Comparison of ENCODE assay signal across 21 cellular contexts in genomic region chr10:119308556-119309422, GRCh38.
DNase-seq lines count a peak whose midpoint lies in the region; ATAC-seq, FAIRE-seq and TF ChIP-seq lines count a peak whose summit lies in the region.
"Had no signal": no experiment of that assay in that cellular context is flagged by ENCODE, and none has a peak within 500 bp of the region (broad histone marks: within the 10 kb centered on the region; RNA-seq: fewer than 3 reads in every experiment).

No MANE protein-coding gene starts in this region.

- TF ChIP-seq CTCF in IMR-90 (conservative IDR thresholded peaks at IDR 0.05; ENCODE audit: low read depth, low read length): no peak
- TF ChIP-seq CTCF in SU-DHL-6 (IDR thresholded peaks at IDR 0.05; ENCODE audit: insufficient read depth, low read length, poor library complexity, severe bottlenecking): no peak
- no peak for TF ChIP-seq CTCF in kidney (IDR thresholded peaks at IDR 0.05; ENCODE audit: borderline replicate concordance, extremely low read depth, insufficient read depth)

- peaks cover 43% of the 10 kb centered on the region for H3K4me1 Mint-ChIP-seq in T-helper 17 cell
- H3K4me1 Mint-ChIP-seq: GM23338 had no signal

- intact Hi-C loops in IMR-90 (cut with micrococcal nuclease): no loop called here
- intact Hi-C loops in kidney (cut with DNase I): no loop called here

- H3K9ac ChIP-seq in IMR-90 (ENCODE audit: low read depth, low read length) (no peak overlapping the region), SU-DHL-6 (ENCODE audit: low read length) (peak overlapping the region; percentile 41), kidney (ENCODE audit: low read length in 2 of 2) (no peak overlapping the region), stomach smooth muscle (ENCODE audit: low read length in 2 of 2) (no peak overlapping the region)

- no peak overlapping the region for H3K4me3 Mint-ChIP-seq in T-helper 17 cell
- H3K4me3 Mint-ChIP-seq: activated CD8-positive, alpha-beta T cell treated with anti-CD3 and anti-CD28 coated beads for 36 hours; central memory CD8-positive, alpha-beta T cell; GM23338; T-helper 2 cell treated with Interferon-gamma antibody and Interleukin-4, amounts not matched to agents 5 μg/mL and 100 μg/mL, for 36 hours had no signal

- H4K20me1 ChIP-seq in IMR-90 (ENCODE audit: insufficient read depth, low read length): peaks cover 99% of the 10 kb centered on the region
- no peaks in the 10 kb centered on the region; the same call in 1 of the 2 replicates for H4K20me1 ChIP-seq in SU-DHL-6 (ENCODE audit: low read depth, low read length)

- H3K4ac ChIP-seq in IMR-90 (ENCODE audit: low read depth, low read length): 0 out of 2 replicates have a peak overlapping the region, but pooled peaks have one; percentile 24

- H3K23ac ChIP-seq in IMR-90 (ENCODE audit: low read depth, low read length): no peak overlapping the region

- no peak for TF ChIP-seq RAD21 in IMR-90 (IDR thresholded peaks at IDR 0.05; ENCODE audit: low read length)

- H4K8ac ChIP-seq in IMR-90 (ENCODE audit: low read depth in 2 of 2, low read length in 2 of 2): no peak overlapping the region

- no peak for FAIRE-seq in kidney (lab: Jason Lieb, UNC)

- dilution Hi-C loops in IMR-90 (cut with HindIII; ENCODE audit: low sequenced_read_pairs, unreplicated experiment): no loop called here

- no peak overlapping the region for H3K18ac ChIP-seq in IMR-90 (ENCODE audit: low read depth, low read length)

- peaks cover 41% of the 10 kb centered on the region for H3K9me1 ChIP-seq in IMR-90 (ENCODE audit: insufficient read depth, low read length)

- no peak overlapping the region for H3K4me3 ChIP-seq in IMR-90 (ENCODE audit: insufficient read depth, low read depth, low read length)
- H3K4me3 ChIP-seq in SU-DHL-6 (ENCODE audit: insufficient read depth, low read length, poor library complexity, severe bottlenecking): no peak overlapping the region
- H3K4me3 ChIP-seq in kidney (ENCODE audit: low read length in 2 of 2): no peak overlapping the region
- no peak overlapping the region for H3K4me3 ChIP-seq in stomach smooth muscle (ENCODE audit: low read length in 2 of 2)
- H3K4me3 ChIP-seq: GM23338, mucosa of descending colon, psoas muscle, testis had no signal

- H2BK5ac ChIP-seq in IMR-90 (ENCODE audit: low read depth, low read length, poor library complexity, severe bottlenecking): no peak overlapping the region

- no peak overlapping the region for H2AK9ac ChIP-seq in IMR-90 (replicated peaks; ENCODE audit: low read depth, low read length, poor library complexity)

- no peaks in the 10 kb centered on the region for H3K9me2 ChIP-seq in SU-DHL-6 (replicated peaks; ENCODE audit: insufficient read depth, low read length)

- whole genome bisulfite sequencing in IMR-90 (ENCODE audit: extremely low coverage in 2 of 2, insufficient read length in 1 of 2), 2 experiments: 95% methylated on average over 11 of the region's 24 CpGs; no CpG with 5 or more reads in 1 of the 2 experiments

- CTCF ChIA-PET in IMR-90 (lab: Yijun Ruan, JAX): no interaction called here

- no peak overlapping the region for H4K5ac ChIP-seq in IMR-90 (ENCODE audit: low read depth, low read length)

- H2BK20ac ChIP-seq in IMR-90 (ENCODE audit: low read depth, low read length): no peak overlapping the region

- in situ Hi-C loops in IMR-90 (cut with MboI; ENCODE audit: low sequenced_read_pairs): no loop called here

- H2AFZ ChIP-seq in IMR-90 (replicated peaks; ENCODE audit: low read length, poor library complexity) (no peak overlapping the region), SU-DHL-6 (ENCODE audit: low read depth, low read length, severe bottlenecking) (no peak overlapping the region)
- H2AFZ ChIP-seq: GM23338 had no signal

- no peak overlapping the region for H3K4me2 ChIP-seq in IMR-90 (ENCODE audit: low read depth, low read length)
- peak overlapping the region; percentile 55 for H3K4me2 ChIP-seq in SU-DHL-6 (ENCODE audit: low read depth, low read length, poor library complexity, severe bottlenecking)
- H3K4me2 ChIP-seq: GM23338 had no signal

- no peak overlapping the region for H4K91ac ChIP-seq in IMR-90 (ENCODE audit: insufficient read depth, low read depth, low read length)

- no peaks in the 10 kb centered on the region for H3K36me3 Mint-ChIP-seq in T-helper 17 cell (ENCODE audit: low read depth)

- no peak overlapping the region for H2BK120ac ChIP-seq in IMR-90 (ENCODE audit: low read depth, low read length)

- H3K27me3 Mint-ChIP-seq in T-helper 17 cell: peaks cover 9% of the 10 kb centered on the region
- H3K27me3 Mint-ChIP-seq: central memory CD8-positive, alpha-beta T cell had no signal

- ATAC-seq in IMR-90 (ENCODE audit: low read depth) (no peak), T-helper 17 cell (no peak)
- ATAC-seq: activated CD8-positive, alpha-beta T cell treated with anti-CD3 and anti-CD28 coated beads for 36 hours; foreskin keratinocyte; GM23338; mucosa of descending colon; psoas muscle had no signal

- H3K4me1 ChIP-seq in IMR-90 (ENCODE audit: control insufficient read depth, insufficient read depth, low read length): peaks cover 21% of the 10 kb centered on the region
- H3K4me1 ChIP-seq in kidney (ENCODE audit: control insufficient read depth in 1 of 2, insufficient read depth in 1 of 2, low read depth in 1 of 2, low read length in 2 of 2): peaks cover 0 to 3% of the 10 kb centered on the region in 2 donors
- peaks cover 53% of the 10 kb centered on the region for H3K4me1 ChIP-seq in stomach smooth muscle (ENCODE audit: control insufficient read depth, insufficient read depth, low read length)
- H3K4me1 ChIP-seq: psoas muscle, testis had no signal

- no TSS peak for BruUV-seq in IMR-90 (replicated peaks; lab: Mats Ljungman, UMichigan)

- H2AK5ac ChIP-seq in IMR-90 (ENCODE audit: low read depth, low read length): peak overlapping the region; percentile 48; the same call in 1 of the 2 replicates

- H3K14ac ChIP-seq in IMR-90 (replicated peaks; ENCODE audit: low read depth, low read length): no peak overlapping the region

- H3K36me3 ChIP-seq in IMR-90 (ENCODE audit: control insufficient read depth, insufficient read depth, low read length) (peaks cover 15% of the 10 kb centered on the region), SU-DHL-6 (ENCODE audit: low read length) (no peaks in the 10 kb centered on the region), kidney (ENCODE audit: control insufficient read depth in 1 of 2, insufficient read depth in 2 of 2, low read length in 2 of 2) (no peaks in the 10 kb centered on the region), stomach smooth muscle (ENCODE audit: control insufficient read depth in 2 of 2, insufficient read depth in 2 of 2, low read length in 2 of 2) (no peaks in the 10 kb centered on the region)
- H3K36me3 ChIP-seq: neutrophil had no signal

- peaks cover 3% of the 10 kb centered on the region; the same call in 1 of the 2 replicates for H3K79me2 ChIP-seq in SU-DHL-6 (ENCODE audit: insufficient read depth, low read length)

- H3K27ac Mint-ChIP-seq in T-helper 17 cell: no peak overlapping the region
- H3K27ac Mint-ChIP-seq: GM23338; T-helper 2 cell treated with Interferon-gamma antibody and Interleukin-4, amounts not matched to agents 5 μg/mL and 100 μg/mL, for 36 hours had no signal

- H3F3A ChIP-seq in SU-DHL-6 (ENCODE audit: insufficient read depth): peaks cover 23% of the 10 kb centered on the region

- no peaks in the 10 kb centered on the region for H3K9me3 ChIP-seq in IMR-90 (ENCODE audit: control insufficient read depth, insufficient read depth, low read length)
- no peaks in the 10 kb centered on the region for H3K9me3 ChIP-seq in SU-DHL-6 (ENCODE audit: insufficient read depth, low read length)
- H3K9me3 ChIP-seq in kidney (ENCODE audit: control insufficient read depth in 1 of 2, low read length in 2 of 2): no peaks in the 10 kb centered on the region
- no peaks in the 10 kb centered on the region for H3K9me3 ChIP-seq in stomach smooth muscle (ENCODE audit: control insufficient read depth in 2 of 2, low read length in 2 of 2)
- no peaks in the 10 kb centered on the region for H3K9me3 ChIP-seq in T-helper 17 cell (ENCODE audit: control insufficient read depth, low read length, poor library complexity, severe bottlenecking)
- H3K9me3 ChIP-seq: mucosa of descending colon, neutrophil, psoas muscle, testis had no signal

- no peak overlapping the region for H2BK15ac ChIP-seq in IMR-90 (ENCODE audit: low read depth, low read length)

- POLR2A ChIA-PET in IMR-90 (lab: Charles Lee; ENCODE audit: unreplicated experiment): no interaction called here

- H3K27ac ChIP-seq in IMR-90 (ENCODE audit: insufficient read depth, low read length) (no peak overlapping the region), SU-DHL-6 (ENCODE audit: low read depth, low read length) (peak overlapping the region; percentile 56), kidney (ENCODE audit: low read depth in 2 of 2, low read length in 2 of 2) (no peak overlapping the region), stomach smooth muscle (ENCODE audit: low read length) (peak overlapping the region; percentile 41)
- H3K27ac ChIP-seq: foreskin keratinocyte, neutrophil, psoas muscle, testis had no signal

- TF ChIP-seq POLR2A in IMR-90 (IDR thresholded peaks at IDR 0.05; ENCODE audit: low read depth, low read length): no peak

- no peak for DNase-seq in IMR-90
- DNase-seq in kidney: peak; percentile 54
- no peak for DNase-seq in T-helper 17 cell
- DNase-seq in NK-92 (lab: John Stamatoyannopoulos, UW; ENCODE audit: unreplicated experiment): no peak
- no peak for DNase-seq in HCEC 1CT
- DNase-seq: activated CD8-positive, alpha-beta T cell treated with anti-CD3 and anti-CD28 coated beads for 36 hours; foreskin keratinocyte; hippocampal formation; mucosa of descending colon; NCI-H1105; NCI-H2081; NCI-H345; stimulated activated CD4-positive, alpha-beta T cell treated with anti-CD3 and anti-CD28 coated beads, Interleukin-1b, Interleukin-23, amount 100 ng/mL, for 48 hours; testis had no signal

- no peak overlapping the region for H3K56ac ChIP-seq in IMR-90 (ENCODE audit: extremely low read depth, insufficient read depth, low read length)

- H3K27me3 ChIP-seq in IMR-90 (ENCODE audit: control insufficient read depth, insufficient read depth, low read length): no peaks in the 10 kb centered on the region
- no peaks in the 10 kb centered on the region for H3K27me3 ChIP-seq in SU-DHL-6 (ENCODE audit: low read length)
- no peaks in the 10 kb centered on the region for H3K27me3 ChIP-seq in stomach smooth muscle (ENCODE audit: control insufficient read depth in 1 of 2, insufficient read depth in 2 of 2, low read length in 2 of 2)
- H3K27me3 ChIP-seq: foreskin keratinocyte, testis had no signal

- H3K79me1 ChIP-seq in IMR-90 (ENCODE audit: low read depth in 1 of 2, low read length in 2 of 2): peaks cover 41 to 97% of the 10 kb centered on the region in 2 experiments

TF ChIP-seq in IMR-90, 13 proteins besides CTCF, POLR2A, EP300 and RAD21 (continues in another document):
- no peak for TF ChIP-seq BHLHE40 (IDR thresholded peaks at IDR 0.05; ENCODE audit: low read depth, low read length)
- TF ChIP-seq NFE2L2 (IDR thresholded peaks at IDR 0.05; ENCODE audit: low read depth, low read length): no peak
- no peak for TF ChIP-seq MAFK (IDR thresholded peaks at IDR 0.05; ENCODE audit: low read depth, low read length)
- no peak for TF ChIP-seq CHD1 (IDR thresholded peaks at IDR 0.05; ENCODE audit: low read depth, low read length)

Comparison
In these comparisons a context has a peak if more than half of its experiments do, and no peak if none do; other contexts are left out.
1. H3K27ac ChIP-seq: peak in SU-DHL-6 (single experiment) and stomach smooth muscle (single experiment); none in IMR-90 (single experiment) and kidney (0 of 2).